In genomic region chr6:87088076-87088475, GRCh38 we compare ENCODE assay signal across 1 cellular context.
TF ChIP-seq lines count a peak whose summit lies in the region.

No MANE protein-coding gene starts in this region.

TF ChIP-seq in GM12878, 131 proteins besides CTCF, POLR2A, EP300 and RAD21 (continued from another document and continues in another):
- no peak for TF ChIP-seq ZNF687 (IDR thresholded peaks at IDR 0.05)
- no peak for TF ChIP-seq EZH2 (IDR thresholded peaks at IDR 0.05; ENCODE audit: borderline replicate concordance, control insufficient read depth, low read depth, low read length)
- TF ChIP-seq HDGF (IDR thresholded peaks at IDR 0.05), result no peak
- TF ChIP-seq ZBED1 (IDR thresholded peaks at IDR 0.05; ENCODE audit: borderline replicate concordance), result no peak
- no peak for TF ChIP-seq FOXK2 (IDR thresholded peaks at IDR 0.05)
- no peak for TF ChIP-seq ETV6 (conservative IDR thresholded peaks at IDR 0.05 in 1 of 2, IDR thresholded peaks at IDR 0.05 in 1 of 2; ENCODE audit: borderline replicate concordance in 1 of 2, low read depth in 1 of 2)
- TF ChIP-seq ATF7 (IDR thresholded peaks at IDR 0.05; ENCODE audit: low read depth), result no peak
- TF ChIP-seq TARDBP (IDR thresholded peaks at IDR 0.05; ENCODE audit: borderline replicate concordance), result no peak
- no peak for TF ChIP-seq USF1 (IDR thresholded peaks at IDR 0.05; ENCODE audit: borderline replicate concordance, extremely low read length, insufficient read depth, low read depth, low read length)
- TF ChIP-seq TCF3 (IDR thresholded peaks at IDR 0.05; ENCODE audit: borderline replicate concordance, insufficient read depth, low read depth, low read length), result no peak
- TF ChIP-seq JUNB (IDR thresholded peaks at IDR 0.05), result peak; percentile 99
- no peak for TF ChIP-seq EGR1 (IDR thresholded peaks at IDR 0.05; ENCODE audit: borderline replicate concordance in 1 of 2, low read depth in 2 of 2, low read length in 2 of 2)
- peak; percentile 70 for TF ChIP-seq CREM (IDR thresholded peaks at IDR 0.05; ENCODE audit: low read depth)
- TF ChIP-seq CREB1 (IDR thresholded peaks at IDR 0.05; ENCODE audit: low read depth), result 0 out of 2 replicates have a peak, but pooled peaks have one; percentile 20
- TF ChIP-seq BCL3 (IDR thresholded peaks at IDR 0.05; ENCODE audit: borderline replicate concordance, insufficient read depth, low read depth, low read length, poor library complexity, severe bottlenecking), result peak; percentile 37
- no peak for TF ChIP-seq HDAC6 (IDR thresholded peaks at IDR 0.05; ENCODE audit: unreplicated experiment)
- no peak for TF ChIP-seq BACH1 (IDR thresholded peaks at IDR 0.05; ENCODE audit: borderline replicate concordance)
- TF ChIP-seq POU2F2 (IDR thresholded peaks at IDR 0.05; ENCODE audit: borderline replicate concordance, low read depth, low read length), result no peak
- TF ChIP-seq ZNF592 (IDR thresholded peaks at IDR 0.05), result no peak
- TF ChIP-seq NFYA (IDR thresholded peaks at IDR 0.05; ENCODE audit: borderline replicate concordance, low read depth, low read length), result no peak
- TF ChIP-seq NRF1 (conservative IDR thresholded peaks at IDR 0.05; ENCODE audit: low read depth, low read length), result no peak
- TF ChIP-seq NR2F1 (conservative IDR thresholded peaks at IDR 0.05), result no peak
- no peak for TF ChIP-seq SMAD1 (IDR thresholded peaks at IDR 0.05; ENCODE audit: low read depth, partially characterized antibody)
- TF ChIP-seq HDAC2 (IDR thresholded peaks at IDR 0.05), result no peak
- no peak for TF ChIP-seq BHLHE40 (IDR thresholded peaks at IDR 0.05; ENCODE audit: borderline replicate concordance in 1 of 2, low read depth in 2 of 2, low read length in 1 of 2)
- no peak for TF ChIP-seq BCLAF1 (IDR thresholded peaks at IDR 0.05)
- no peak for TF ChIP-seq CUX1 (IDR thresholded peaks at IDR 0.05; ENCODE audit: insufficient replicate concordance, low read depth, low read length)
- no peak for TF ChIP-seq PKNOX1 (IDR thresholded peaks at IDR 0.05)
- TF ChIP-seq SPI1 (IDR thresholded peaks at IDR 0.05; ENCODE audit: borderline replicate concordance, insufficient read depth, low read depth, low read length), result no peak
- TF ChIP-seq BMI1 (IDR thresholded peaks at IDR 0.05; ENCODE audit: borderline replicate concordance), result no peak
- no peak for TF ChIP-seq CEBPZ (IDR thresholded peaks at IDR 0.05; ENCODE audit: low read depth, low read length)
- TF ChIP-seq ZNF384 (IDR thresholded peaks at IDR 0.05; ENCODE audit: borderline replicate concordance, low read depth, low read length), result peak; percentile 74; the same call in 1 of the 2 replicates
- no peak for TF ChIP-seq SUPT20H (IDR thresholded peaks at IDR 0.05; ENCODE audit: borderline replicate concordance, control insufficient read depth, low read depth, low read length)
